ENCODE assay signal across 1 cellular context in the genomic region with DNA sequence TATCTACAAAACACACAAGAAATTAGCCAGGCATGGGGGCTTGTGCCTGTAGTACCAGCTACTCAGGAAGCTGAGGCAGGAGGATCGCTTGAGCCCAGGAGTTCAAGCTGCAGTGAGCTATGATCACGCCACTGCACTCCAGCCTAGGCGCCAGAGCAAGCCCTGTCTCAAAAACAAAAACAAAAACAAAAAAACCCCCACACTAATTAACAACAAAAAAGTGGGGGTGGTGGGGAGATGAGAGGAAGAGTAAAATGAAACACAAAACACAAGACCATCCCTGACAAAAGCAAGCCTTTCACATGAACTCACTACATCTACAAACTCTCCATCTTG.
TF ChIP-seq lines count a peak whose summit lies in the region.

No MANE protein-coding gene starts in this region.

TF ChIP-seq in HepG2, 621 proteins besides CTCF, POLR2A, EP300 and RAD21 (continued from another document):
- TF ChIP-seq, protein P1, sequence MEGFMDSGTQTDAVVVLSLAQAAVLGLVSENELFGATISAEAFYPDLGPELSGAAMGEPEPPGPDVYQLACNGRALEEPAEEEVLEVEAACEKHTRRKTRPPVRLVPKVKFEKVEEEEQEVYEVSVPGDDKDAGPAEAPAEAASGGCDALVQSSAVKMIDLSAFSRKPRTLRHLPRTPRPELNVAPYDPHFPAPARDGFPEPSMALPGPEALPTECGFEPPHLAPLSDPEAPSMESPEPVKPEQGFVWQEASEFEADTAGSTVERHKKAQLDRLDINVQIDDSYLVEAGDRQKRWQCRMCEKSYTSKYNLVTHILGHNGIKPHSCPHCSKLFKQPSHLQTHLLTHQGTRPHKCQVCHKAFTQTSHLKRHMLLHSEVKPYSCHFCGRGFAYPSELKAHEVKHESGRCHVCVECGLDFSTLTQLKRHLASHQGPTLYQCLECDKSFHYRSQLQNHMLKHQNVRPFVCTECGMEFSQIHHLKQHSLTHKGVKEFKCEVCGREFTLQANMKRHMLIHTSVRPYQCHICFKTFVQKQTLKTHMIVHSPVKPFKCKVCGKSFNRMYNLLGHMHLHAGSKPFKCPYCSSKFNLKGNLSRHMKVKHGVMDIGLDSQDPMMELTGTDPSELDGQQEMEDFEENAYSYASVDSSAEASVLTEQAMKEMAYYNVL (CRISPR knock-in tag; IDR thresholded peaks at IDR 0.05; ENCODE audit: borderline replicate concordance): no peak
- TF ChIP-seq, protein P2, sequence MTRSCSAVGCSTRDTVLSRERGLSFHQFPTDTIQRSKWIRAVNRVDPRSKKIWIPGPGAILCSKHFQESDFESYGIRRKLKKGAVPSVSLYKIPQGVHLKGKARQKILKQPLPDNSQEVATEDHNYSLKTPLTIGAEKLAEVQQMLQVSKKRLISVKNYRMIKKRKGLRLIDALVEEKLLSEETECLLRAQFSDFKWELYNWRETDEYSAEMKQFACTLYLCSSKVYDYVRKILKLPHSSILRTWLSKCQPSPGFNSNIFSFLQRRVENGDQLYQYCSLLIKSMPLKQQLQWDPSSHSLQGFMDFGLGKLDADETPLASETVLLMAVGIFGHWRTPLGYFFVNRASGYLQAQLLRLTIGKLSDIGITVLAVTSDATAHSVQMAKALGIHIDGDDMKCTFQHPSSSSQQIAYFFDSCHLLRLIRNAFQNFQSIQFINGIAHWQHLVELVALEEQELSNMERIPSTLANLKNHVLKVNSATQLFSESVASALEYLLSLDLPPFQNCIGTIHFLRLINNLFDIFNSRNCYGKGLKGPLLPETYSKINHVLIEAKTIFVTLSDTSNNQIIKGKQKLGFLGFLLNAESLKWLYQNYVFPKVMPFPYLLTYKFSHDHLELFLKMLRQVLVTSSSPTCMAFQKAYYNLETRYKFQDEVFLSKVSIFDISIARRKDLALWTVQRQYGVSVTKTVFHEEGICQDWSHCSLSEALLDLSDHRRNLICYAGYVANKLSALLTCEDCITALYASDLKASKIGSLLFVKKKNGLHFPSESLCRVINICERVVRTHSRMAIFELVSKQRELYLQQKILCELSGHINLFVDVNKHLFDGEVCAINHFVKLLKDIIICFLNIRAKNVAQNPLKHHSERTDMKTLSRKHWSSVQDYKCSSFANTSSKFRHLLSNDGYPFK (CRISPR knock-in tag; IDR thresholded peaks at IDR 0.05; ENCODE audit: borderline replicate concordance): peak; percentile 8; the same call in 1 of the 2 replicates
- peak; percentile 85 for TF ChIP-seq PRPF4 (IDR thresholded peaks at IDR 0.05; ENCODE audit: low read depth, low read length, poor library complexity, severe bottlenecking)
- TF ChIP-seq, protein P3, sequence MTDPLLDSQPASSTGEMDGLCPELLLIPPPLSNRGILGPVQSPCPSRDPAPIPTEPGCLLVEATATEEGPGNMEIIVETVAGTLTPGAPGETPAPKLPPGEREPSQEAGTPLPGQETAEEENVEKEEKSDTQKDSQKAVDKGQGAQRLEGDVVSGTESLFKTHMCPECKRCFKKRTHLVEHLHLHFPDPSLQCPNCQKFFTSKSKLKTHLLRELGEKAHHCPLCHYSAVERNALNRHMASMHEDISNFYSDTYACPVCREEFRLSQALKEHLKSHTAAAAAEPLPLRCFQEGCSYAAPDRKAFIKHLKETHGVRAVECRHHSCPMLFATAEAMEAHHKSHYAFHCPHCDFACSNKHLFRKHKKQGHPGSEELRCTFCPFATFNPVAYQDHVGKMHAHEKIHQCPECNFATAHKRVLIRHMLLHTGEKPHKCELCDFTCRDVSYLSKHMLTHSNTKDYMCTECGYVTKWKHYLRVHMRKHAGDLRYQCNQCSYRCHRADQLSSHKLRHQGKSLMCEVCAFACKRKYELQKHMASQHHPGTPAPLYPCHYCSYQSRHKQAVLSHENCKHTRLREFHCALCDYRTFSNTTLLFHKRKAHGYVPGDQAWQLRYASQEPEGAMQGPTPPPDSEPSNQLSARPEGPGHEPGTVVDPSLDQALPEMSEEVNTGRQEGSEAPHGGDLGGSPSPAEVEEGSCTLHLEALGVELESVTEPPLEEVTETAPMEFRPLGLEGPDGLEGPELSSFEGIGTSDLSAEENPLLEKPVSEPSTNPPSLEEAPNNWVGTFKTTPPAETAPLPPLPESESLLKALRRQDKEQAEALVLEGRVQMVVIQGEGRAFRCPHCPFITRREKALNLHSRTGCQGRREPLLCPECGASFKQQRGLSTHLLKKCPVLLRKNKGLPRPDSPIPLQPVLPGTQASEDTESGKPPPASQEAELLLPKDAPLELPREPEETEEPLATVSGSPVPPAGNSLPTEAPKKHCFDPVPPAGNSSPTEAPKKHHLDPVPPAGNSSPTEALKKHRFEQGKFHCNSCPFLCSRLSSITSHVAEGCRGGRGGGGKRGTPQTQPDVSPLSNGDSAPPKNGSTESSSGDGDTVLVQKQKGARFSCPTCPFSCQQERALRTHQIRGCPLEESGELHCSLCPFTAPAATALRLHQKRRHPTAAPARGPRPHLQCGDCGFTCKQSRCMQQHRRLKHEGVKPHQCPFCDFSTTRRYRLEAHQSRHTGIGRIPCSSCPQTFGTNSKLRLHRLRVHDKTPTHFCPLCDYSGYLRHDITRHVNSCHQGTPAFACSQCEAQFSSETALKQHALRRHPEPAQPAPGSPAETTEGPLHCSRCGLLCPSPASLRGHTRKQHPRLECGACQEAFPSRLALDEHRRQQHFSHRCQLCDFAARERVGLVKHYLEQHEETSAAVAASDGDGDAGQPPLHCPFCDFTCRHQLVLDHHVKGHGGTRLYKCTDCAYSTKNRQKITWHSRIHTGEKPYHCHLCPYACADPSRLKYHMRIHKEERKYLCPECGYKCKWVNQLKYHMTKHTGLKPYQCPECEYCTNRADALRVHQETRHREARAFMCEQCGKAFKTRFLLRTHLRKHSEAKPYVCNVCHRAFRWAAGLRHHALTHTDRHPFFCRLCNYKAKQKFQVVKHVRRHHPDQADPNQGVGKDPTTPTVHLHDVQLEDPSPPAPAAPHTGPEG (CRISPR knock-in tag; IDR thresholded peaks at IDR 0.05): 0 out of 2 replicates have a peak, but pooled peaks have one; percentile 27
- peak; percentile 21; the same call in 1 of the 2 replicates for TF ChIP-seq ADNP (CRISPR knock-in tag; IDR thresholded peaks at IDR 0.05)
- peak; percentile 24; the same call in 1 of the 2 replicates for TF ChIP-seq MAF1 (CRISPR knock-in tag; IDR thresholded peaks at IDR 0.05; ENCODE audit: borderline replicate concordance)
- 0 out of 2 replicates have a peak, but pooled peaks have one; percentile 12 for TF ChIP-seq REXO4 (CRISPR knock-in tag; IDR thresholded peaks at IDR 0.05; ENCODE audit: borderline replicate concordance)
- peak; percentile 88 for TF ChIP-seq ZBTB38 (CRISPR knock-in tag; IDR thresholded peaks at IDR 0.05)
- TF ChIP-seq TCF12 (IDR thresholded peaks at IDR 0.05): no peak
- no peak for TF ChIP-seq TCF12 (CRISPR knock-in tag; IDR thresholded peaks at IDR 0.05)
- 0 out of 2 replicates have a peak, but pooled peaks have one; percentile 33 for TF ChIP-seq KDM5A (IDR thresholded peaks at IDR 0.05; ENCODE audit: borderline replicate concordance, low read length)
- TF ChIP-seq ZNF235 (CRISPR knock-in tag; IDR thresholded peaks at IDR 0.05; ENCODE audit: borderline replicate concordance): no peak
- TF ChIP-seq ZNF232 (CRISPR knock-in tag; IDR thresholded peaks at IDR 0.05; ENCODE audit: borderline replicate concordance): peak; percentile 8; the same call in 1 of the 2 replicates
- peak; percentile 18 for TF ChIP-seq PCBP2 (optimal IDR thresholded peaks at IDR 0.05; ENCODE audit: low read depth, low read length, poor library complexity, severe bottlenecking)
- TF ChIP-seq, protein P4, sequence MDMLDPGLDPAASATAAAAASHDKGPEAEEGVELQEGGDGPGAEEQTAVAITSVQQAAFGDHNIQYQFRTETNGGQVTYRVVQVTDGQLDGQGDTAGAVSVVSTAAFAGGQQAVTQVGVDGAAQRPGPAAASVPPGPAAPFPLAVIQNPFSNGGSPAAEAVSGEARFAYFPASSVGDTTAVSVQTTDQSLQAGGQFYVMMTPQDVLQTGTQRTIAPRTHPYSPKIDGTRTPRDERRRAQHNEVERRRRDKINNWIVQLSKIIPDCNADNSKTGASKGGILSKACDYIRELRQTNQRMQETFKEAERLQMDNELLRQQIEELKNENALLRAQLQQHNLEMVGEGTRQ (IDR thresholded peaks at IDR 0.05; ENCODE audit: low read depth, low read length): no peak
- TF ChIP-seq, protein P4 (CRISPR knock-in tag; IDR thresholded peaks at IDR 0.05; ENCODE audit: borderline replicate concordance): no peak
- TF ChIP-seq ZFP90 (CRISPR knock-in tag; IDR thresholded peaks at IDR 0.05; ENCODE audit: borderline replicate concordance): peak; percentile 37; the same call in 1 of the 2 replicates
TF ChIP-seq in HepG2: peak in this region for 14.
